In genomic region chr17:55751720-55752250, GRCh38 we compare ENCODE assay signal across 8 cellular contexts. TPM values are rescaled to one million over a fixed set of nuclear protein-coding genes. Genes with fewer than 3 reads are reported as not detected.
DNase-seq lines count a peak whose midpoint lies in the region; ATAC-seq and TF ChIP-seq lines count a peak whose summit lies in the region.

No MANE protein-coding gene starts in this region.

- intact Hi-C loops in psoas muscle (cut with DNase I), result loop anchor here in 1 of 2 donors (5.0 kb wide), 1 partner anchor 34 kb away; no protein-coding TSS in a partner anchor

- H3K4me1 ChIP-seq in psoas muscle, result peaks cover 15% of the 10 kb centered on the region

- no peaks in the 10 kb centered on the region for H3K36me3 ChIP-seq in SK-N-MC (ENCODE audit: insufficient read depth, low read length)
- H3K36me3 ChIP-seq in psoas muscle (ENCODE audit: insufficient read depth in 1 of 2, low read depth in 1 of 2), result peaks cover 0 to 17% of the 10 kb centered on the region in 2 donors

- no peak for ATAC-seq in psoas muscle
- ATAC-seq in GM19023 (IDR thresholded peaks at IDR 0.05; ENCODE audit: unreplicated experiment), result no peak
- no peak for ATAC-seq in GM21526 (IDR thresholded peaks at IDR 0.05; ENCODE audit: low FRiP score, unreplicated experiment)

- H3K27me3 ChIP-seq in psoas muscle (ENCODE audit: insufficient read depth in 3 of 3, low read length in 2 of 3), result no peaks in the 10 kb centered on the region

- DNase-seq in SK-N-MC (ENCODE audit: low read depth, low spot score) (no peak), fibroblast of the aortic adventitia (ENCODE audit: low read depth) (peak; percentile 5), psoas muscle (no peak), activated gamma-delta T cell treated with Interleukin-2 at 50 U/mL for 16 hours (no peak), NCI-H226 (no peak)

- 64 to 71% (median 71%) methylated on average over 4 of the region's 4 CpGs for WGBS in psoas muscle, 3 donors

- peak overlapping the region; percentile 68 for H3K4me3 ChIP-seq in GM08714 (ENCODE audit: low read length)
- H3K4me3 ChIP-seq in SK-N-MC, result peak overlapping the region; percentile 95
- H3K4me3 ChIP-seq in fibroblast of the aortic adventitia (ENCODE audit: low read depth, low read length), result peak overlapping the region; percentile 89
- peak overlapping the region; percentile 94 for H3K4me3 ChIP-seq in psoas muscle

- H3K27ac ChIP-seq in SK-N-MC, result no peak overlapping the region
- peak overlapping the region; percentile 93 for H3K27ac ChIP-seq in psoas muscle

- TF ChIP-seq CTCF in fibroblast of the aortic adventitia (IDR thresholded peaks at IDR 0.05; ENCODE audit: insufficient read depth, low read length) (no peak), psoas muscle (IDR thresholded peaks at IDR 0.05) (no peak)

- peak overlapping the region; percentile 71 for H3K9ac ChIP-seq in SK-N-MC (ENCODE audit: insufficient read length)

- H3K9me3 ChIP-seq in SK-N-MC (ENCODE audit: low read depth, low read length) (no peaks in the 10 kb centered on the region), psoas muscle (no peaks in the 10 kb centered on the region)

RNA-seq across cellular contexts. Expression of gene PCTP, which starts 0.9 kb away (rescaled TPM):
- total RNA-seq in fibroblast of the aortic adventitia (ENCODE audit: low replicate concordance), result 5.2 and 9.7 TPM in 2 replicates
- total RNA-seq in psoas muscle, result 10 to 100 TPM in 3 of 4 donors, 1 to 10 TPM in 1; 9.7 to 24.8 (median 12.2) TPM
- polyA plus RNA-seq in psoas muscle, result 10 to 100 TPM; 14.7 to 19.4 (median 14.9) TPM

RNA-seq across cellular contexts. Expression of gene TMEM100, which starts 29.1 kb away (rescaled TPM):
- total RNA-seq in fibroblast of the aortic adventitia (ENCODE audit: low replicate concordance), result 0.57 and 2.1 TPM in 2 replicates
- total RNA-seq in psoas muscle, result 1 to 10 TPM; 2.3 to 8.2 (median 4.9) TPM
- 10 to 100 TPM in 2 of 3 donors, 1 to 10 TPM in 1; 2.3 to 79.9 (median 13.3) TPM for polyA plus RNA-seq in psoas muscle
